ENCODE assay signal across 8 cellular contexts in genomic region chr12:121797937-121798801, GRCh38. TPM values are rescaled to one million over a fixed set of nuclear protein-coding genes. Genes with fewer than 3 reads are reported as not detected.
DNase-seq lines count a peak whose midpoint lies in the region; ATAC-seq and TF ChIP-seq lines count a peak whose summit lies in the region.

No MANE protein-coding gene starts in this region.

- peaks cover 15 to 37% (median 22%) of the 10 kb centered on the region in 3 donors for H3K27me3 Mint-ChIP-seq in immature natural killer cell (ENCODE audit: low read depth in 3 of 3)

- DNase-seq in GM06990 (ENCODE audit: extremely low read depth, insufficient read length) (peak; percentile 9), NCI-H345 (lab: John Stamatoyannopoulos, UW) (peak; percentile 95), astrocyte of the hippocampus (ENCODE audit: low read depth, low spot score) (peak; percentile 61), immature natural killer cell (no peak), OCI-M2 (lab: John Stamatoyannopoulos, UW; ENCODE audit: unreplicated experiment) (no peak)

- H3K4me2 ChIP-seq in skeletal muscle satellite cell (ENCODE audit: low read length): peak overlapping the region; percentile 98

- no peak for TF ChIP-seq CTCF in GM06990 (IDR thresholded peaks at IDR 0.05; ENCODE audit: insufficient read depth, low read length, poor library complexity, severe bottlenecking)

- H3K4me1 ChIP-seq in skeletal muscle satellite cell (ENCODE audit: control insufficient read depth, insufficient read depth, low read length): peaks cover 77% of the 10 kb centered on the region

- peaks cover 28% of the 10 kb centered on the region for H3K36me3 ChIP-seq in GM06990 (ENCODE audit: control insufficient read depth, insufficient read depth, low read length)
- no peaks in the 10 kb centered on the region for H3K36me3 ChIP-seq in skeletal muscle satellite cell (ENCODE audit: insufficient read depth, low read length)

- no peaks in the 10 kb centered on the region for H3K9me3 ChIP-seq in skeletal muscle satellite cell (replicated peaks; ENCODE audit: low read length)

- no peak overlapping the region for H3K4me3 ChIP-seq in GM06990 (replicated peaks; ENCODE audit: low read depth, low read length)
- peak overlapping the region; percentile 74 for H3K4me3 ChIP-seq in skeletal muscle satellite cell (ENCODE audit: low read length)

- peak overlapping the region; percentile 63 to 87 (median 79) for H3K4me3 Mint-ChIP-seq in immature natural killer cell

- no peak for ATAC-seq in GM21526 (IDR thresholded peaks at IDR 0.05; ENCODE audit: low FRiP score, unreplicated experiment)
- no peak for ATAC-seq in HG02852 (IDR thresholded peaks at IDR 0.05; ENCODE audit: unreplicated experiment)

- no peaks in the 10 kb centered on the region for H3K9me3 Mint-ChIP-seq in immature natural killer cell

- H3K9ac ChIP-seq in skeletal muscle satellite cell (ENCODE audit: low read depth, low read length): peak overlapping the region; percentile 99

- H3K36me3 Mint-ChIP-seq in immature natural killer cell: no peaks in the 10 kb centered on the region

- H3K27ac Mint-ChIP-seq in immature natural killer cell: peak overlapping the region; percentile 83 to 94 (median 90)

- H3K27me3 ChIP-seq in GM06990 (replicated peaks; ENCODE audit: control insufficient read depth, insufficient read depth, low read length) (no peaks in the 10 kb centered on the region), skeletal muscle satellite cell (ENCODE audit: control insufficient read depth, insufficient read depth, low read length) (no peaks in the 10 kb centered on the region)

- peaks cover 46 to 59% of the 10 kb centered on the region in 2 donors for H3K4me1 Mint-ChIP-seq in immature natural killer cell

RNA-seq across cellular contexts. Expression of gene RHOF, which starts 4.7 kb away (rescaled TPM):
- polyA plus RNA-seq in immature natural killer cell: 100 to 1,000 TPM in 2 of 3 donors, 10 to 100 TPM in 1; 97.6 to 183 (median 128) TPM
- 5.6 and 7.2 TPM in 2 replicates for total RNA-seq in skeletal muscle satellite cell (2012; rRNA removed)

RNA-seq across cellular contexts. Expression of gene SETD1B, which starts 5.6 kb away (rescaled TPM):
- 1 to 10 TPM in 1 of 3 donors, under 1 TPM in 1, not detected in 1; 0.56 to 2.3 TPM for polyA plus RNA-seq in immature natural killer cell
- total RNA-seq in skeletal muscle satellite cell (2012; rRNA removed): 3.7 and 3.8 TPM in 2 replicates

Comparison
In these comparisons a context has a peak if more than half of its experiments do, and no peak if none do; other contexts are left out.
1. DNase-seq: peak in GM06990 (single experiment), NCI-H345 (single experiment) and astrocyte of the hippocampus (single experiment); none in immature natural killer cell (0 of 3) and OCI-M2 (single experiment).